In genomic region chr18:54086046-54086802, GRCh38 we compare ENCODE assay signal across 9 cellular contexts.
DNase-seq lines count a peak whose midpoint lies in the region; ATAC-seq and TF ChIP-seq lines count a peak whose summit lies in the region.
"Had no signal": no experiment of that assay in that cellular context is flagged by ENCODE, and none has a peak within 500 bp of the region (broad histone marks: within the 10 kb centered on the region; RNA-seq: fewer than 3 reads in every experiment).

No MANE protein-coding gene starts in this region.

- TF ChIP-seq CTCF in upper lobe of left lung (IDR thresholded peaks at IDR 0.05), result no peak

- intact Hi-C loops in activated CD4-positive, alpha-beta memory T cell treated with anti-CD3 and anti-CD28 coated beads for 36 hours (cut with micrococcal nuclease), result loop anchor here (1.0 to 2.0 kb wide), 2 partner anchors 63 to 175 kb away; no protein-coding TSS in a partner anchor

- H3K9me3 Mint-ChIP-seq in activated CD4-positive, alpha-beta memory T cell treated with anti-CD3 and anti-CD28 coated beads for 36 hours, result peaks cover 17% of the 10 kb centered on the region

- no peak for TF ChIP-seq EP300 in upper lobe of left lung (IDR thresholded peaks at IDR 0.05)

- H3K27ac ChIP-seq in upper lobe of left lung, result no peak overlapping the region
- H3K27ac ChIP-seq: colonic mucosa had no signal

- peak; percentile 80 for ATAC-seq in GM18517 (IDR thresholded peaks at IDR 0.05; ENCODE audit: unreplicated experiment)
- ATAC-seq in GM21390 (IDR thresholded peaks at IDR 0.05; ENCODE audit: unreplicated experiment), result peak; percentile 85
- ATAC-seq in HG03342 (IDR thresholded peaks at IDR 0.05; ENCODE audit: unreplicated experiment), result peak; percentile 76
- ATAC-seq in upper lobe of left lung (ENCODE audit: low FRiP score in 2 of 2), result no peak

- CTCF ChIA-PET in activated CD4-positive, alpha-beta memory T cell treated with anti-CD3 and anti-CD28 coated beads for 36 hours (lab: Charles Lee), result interaction anchor here (1.0 kb wide), 1 partner anchor 137 kb away, joined by 6 read pairs; no protein-coding TSS in a partner anchor

- no peaks in the 10 kb centered on the region for H3K4me1 ChIP-seq in upper lobe of left lung
- H3K4me1 ChIP-seq: colonic mucosa had no signal

- peaks cover 6% of the 10 kb centered on the region for H3K36me3 Mint-ChIP-seq in activated CD4-positive, alpha-beta memory T cell treated with anti-CD3 and anti-CD28 coated beads for 36 hours

- H3K4me1 Mint-ChIP-seq in activated CD4-positive, alpha-beta memory T cell treated with anti-CD3 and anti-CD28 coated beads for 36 hours (ENCODE audit: low read depth), result peaks cover 17% of the 10 kb centered on the region

- H3K9me3 ChIP-seq in upper lobe of left lung, result peaks cover 0 to 10% (median 4%) of the 10 kb centered on the region in 4 donors
- H3K9me3 ChIP-seq: colonic mucosa had no signal

- no peaks in the 10 kb centered on the region for H3K27me3 Mint-ChIP-seq in activated CD4-positive, alpha-beta memory T cell treated with anti-CD3 and anti-CD28 coated beads for 36 hours

- 59 to 74% methylated on average over 8 of the region's 8 CpGs for WGBS in upper lobe of left lung, 2 donors

- H3K4me3 Mint-ChIP-seq in activated CD4-positive, alpha-beta memory T cell treated with anti-CD3 and anti-CD28 coated beads for 36 hours, result no peak overlapping the region

- H3K27me3 ChIP-seq in upper lobe of left lung, result no peaks in the 10 kb centered on the region
- H3K27me3 ChIP-seq: colonic mucosa had no signal

- no peak overlapping the region for H3K4me3 ChIP-seq in upper lobe of left lung
- H3K4me3 ChIP-seq: colonic mucosa had no signal

- POLR2A ChIA-PET in activated CD4-positive, alpha-beta memory T cell treated with anti-CD3 and anti-CD28 coated beads for 36 hours (lab: Charles Lee), result no interaction called here

- peak; percentile 41 for DNase-seq in activated CD4-positive, alpha-beta memory T cell treated with anti-CD3 and anti-CD28 coated beads for 36 hours
- DNase-seq in NCI-H446 (lab: John Stamatoyannopoulos, UW), result no peak
- DNase-seq in RKO (ENCODE audit: low spot score), result no peak
- DNase-seq in upper lobe of left lung, result no peak
- DNase-seq in NCI-H187 (lab: John Stamatoyannopoulos, UW), result no peak
- DNase-seq: colonic mucosa had no signal

- TF ChIP-seq POLR2A in upper lobe of left lung (IDR thresholded peaks at IDR 0.05), result no peak

- no peaks in the 10 kb centered on the region for H3K36me3 ChIP-seq in upper lobe of left lung
- H3K36me3 ChIP-seq: colonic mucosa had no signal

- peak overlapping the region; percentile 55 for H3K27ac Mint-ChIP-seq in activated CD4-positive, alpha-beta memory T cell treated with anti-CD3 and anti-CD28 coated beads for 36 hours

Comparison
In these comparisons a context has a peak if more than half of its experiments do, and no peak if none do; other contexts are left out.
1. ATAC-seq: peak in GM18517 (single experiment), GM21390 (single experiment) and HG03342 (single experiment); none in upper lobe of left lung (0 of 2).